Comparison of ENCODE assay signal across 24 cellular contexts in genomic region chr17:79444226-79444625, GRCh38.
"Had no signal": no experiment of that assay in that cellular context is flagged by ENCODE, and none has a peak within 500 bp of the region (broad histone marks: within the 10 kb centered on the region; RNA-seq: fewer than 3 reads in every experiment).

No MANE protein-coding gene starts in this region.

- H3K27me3 ChIP-seq: dorsolateral prefrontal cortex, neutrophil, right lobe of liver, testis, transverse colon had no signal

- H3K27ac Mint-ChIP-seq: memory B cell; mesothelial cell of epicardium; nephron; stimulated activated naive B cell treated with anti-CD40 and anti-IgM and Interleukin-4, amounts not matched to agents 10 μg/mL and 1 μg/mL and 100 μg/mL, for 72 hours; stimulated activated naive CD8-positive, alpha-beta T cell treated with anti-CD3 and anti-CD28 coated beads, Interleukin-15, amount 100 ng/mL, for 72 hours had no signal

- H3K9me3 Mint-ChIP-seq: mesothelial cell of epicardium; naive B cell; nephron; stimulated activated naive CD8-positive, alpha-beta T cell treated with anti-CD3 and anti-CD28 coated beads, Interleukin-15, amount 100 ng/mL, for 72 hours had no signal

- H3K4me1 Mint-ChIP-seq: memory B cell; mesothelial cell of epicardium; naive B cell; stimulated activated naive B cell treated with anti-CD40 and anti-IgM and Interleukin-4, amounts not matched to agents 10 μg/mL and 1 μg/mL and 100 μg/mL, for 72 hours; stimulated activated naive CD8-positive, alpha-beta T cell treated with anti-CD3 and anti-CD28 coated beads, Interleukin-15, amount 100 ng/mL, for 72 hours had no signal

- H3K27me3 Mint-ChIP-seq: stimulated activated naive CD8-positive, alpha-beta T cell treated with anti-CD3 and anti-CD28 coated beads, Interleukin-15, amount 100 ng/mL, for 72 hours had no signal

- H3K9me3 ChIP-seq: heart left ventricle, left ventricle myocardium inferior, lower lobe of right lung, neutrophil, psoas muscle, right lobe of liver, spleen, testis, transverse colon had no signal

- ATAC-seq: heart left ventricle; lower lobe of right lung; psoas muscle; right lobe of liver; stimulated activated naive B cell treated with anti-CD40 and anti-IgM and Interleukin-4, amounts not matched to agents 10 μg/mL and 1 μg/mL and 100 μg/mL, for 72 hours; stimulated activated naive CD8-positive, alpha-beta T cell treated with anti-CD3 and anti-CD28 coated beads, Interleukin-15, amount 100 ng/mL, for 72 hours had no signal

- H3K36me3 ChIP-seq: heart left ventricle, left ventricle myocardium inferior, lower lobe of right lung, neutrophil, right lobe of liver, spleen, transverse colon had no signal

- DNase-seq: cortex of kidney; dorsolateral prefrontal cortex; effector CD8-positive, alpha-beta T cell; foreskin melanocyte; heart left ventricle; hypothalamus; left ventricle myocardium inferior; lower lobe of right lung; naive B cell; psoas muscle; retina; right lobe of liver; spleen; stimulated activated CD4-positive, alpha-beta T cell treated with anti-CD3 and anti-CD28 coated beads, Interleukin-15, amount 100 ng/mL, for 24 hours; stimulated activated CD4-positive, alpha-beta T cell treated with anti-CD3 and anti-CD28 coated beads, Interleukin-1b, Interleukin-23, amount 100 ng/mL, for 48 hours; stimulated activated CD4-positive, alpha-beta T cell treated with anti-CD3 and anti-CD28 coated beads, Interleukin-4, amount 100 ng/mL, for 4 hours; stimulated activated naive B cell treated with anti-CD40 and anti-IgM and Interleukin-4, amounts not matched to agents 10 μg/mL and 1 μg/mL and 100 μg/mL, for 72 hours; stimulated activated naive CD8-positive, alpha-beta T cell treated with anti-CD3 and anti-CD28 coated beads, Interleukin-15, amount 100 ng/mL, for 72 hours; testis; transverse colon had no signal

- H3K4me3 Mint-ChIP-seq: memory B cell; mesothelial cell of epicardium; naive B cell; nephron; stimulated activated naive B cell treated with anti-CD40 and anti-IgM and Interleukin-4, amounts not matched to agents 10 μg/mL and 1 μg/mL and 100 μg/mL, for 72 hours; stimulated activated naive CD8-positive, alpha-beta T cell treated with anti-CD3 and anti-CD28 coated beads, Interleukin-15, amount 100 ng/mL, for 72 hours had no signal

- H3K4me1 ChIP-seq: heart left ventricle, left ventricle myocardium inferior, lower lobe of right lung, psoas muscle, right lobe of liver, spleen, testis, transverse colon had no signal

- H3K4me3 ChIP-seq: dorsolateral prefrontal cortex, heart left ventricle, left ventricle myocardium inferior, lower lobe of right lung, psoas muscle, right lobe of liver, spleen, testis, transverse colon had no signal

- H3K36me3 Mint-ChIP-seq: memory B cell, mesothelial cell of epicardium, naive B cell had no signal

- H3K27ac ChIP-seq: heart left ventricle, left ventricle myocardium inferior, lower lobe of right lung, neutrophil, psoas muscle, right lobe of liver, spleen, testis, transverse colon had no signal
